In the genomic region with DNA sequence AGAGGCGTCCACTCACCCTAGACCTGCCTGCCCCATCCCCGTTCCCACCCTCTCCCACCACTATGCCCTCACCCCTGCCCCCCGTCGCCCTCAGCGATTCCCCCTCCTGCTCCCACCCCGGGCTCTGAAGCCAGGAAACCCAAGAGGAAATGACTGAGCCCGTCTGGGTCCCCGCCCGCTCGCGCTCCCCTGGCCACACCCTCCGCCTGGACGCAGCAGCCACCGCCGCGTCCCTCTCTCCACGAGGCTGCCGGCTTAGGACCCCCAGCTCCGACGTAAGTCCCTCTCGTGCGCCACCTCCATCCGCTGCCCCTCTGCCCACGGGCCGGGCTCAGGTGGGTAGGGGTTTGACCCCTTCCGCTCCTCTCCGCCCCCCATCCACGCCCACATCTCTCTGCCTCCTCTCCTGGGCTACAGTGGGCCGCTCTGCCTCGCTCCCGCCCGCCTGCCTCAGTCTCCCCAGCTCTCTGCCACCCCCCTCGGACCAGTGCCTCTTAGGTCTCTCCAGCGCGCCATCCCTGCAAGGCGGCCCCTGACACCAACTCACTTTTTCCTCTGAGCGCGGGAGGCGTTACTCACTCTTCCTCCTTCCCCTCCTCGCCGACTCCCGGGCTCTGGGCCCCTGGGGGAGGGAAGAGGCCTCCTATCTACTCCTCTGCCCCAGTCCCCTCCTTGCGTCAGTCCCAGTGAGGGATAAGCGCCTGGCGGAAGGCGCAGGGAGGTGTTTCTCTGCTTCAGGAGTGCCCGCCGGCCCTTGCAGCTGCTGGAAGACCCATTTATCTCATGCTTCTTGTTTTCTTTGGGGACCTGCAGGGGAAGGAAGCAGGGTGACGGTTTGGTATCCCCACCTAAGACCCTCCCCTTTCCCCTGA, we compare ENCODE assay signal across 9 cellular contexts. TPM values are rescaled to one million over a fixed set of nuclear protein-coding genes. Genes with fewer than 3 reads are reported as not detected.
DNase-seq lines count a peak whose midpoint lies in the region; ATAC-seq, FAIRE-seq and TF ChIP-seq lines count a peak whose summit lies in the region.
"Had no signal": no experiment of that assay in that cellular context is flagged by ENCODE, and none has a peak within 500 bp of the region (broad histone marks: within the 10 kb centered on the region; RNA-seq: fewer than 3 reads in every experiment).

A gene with protein sequence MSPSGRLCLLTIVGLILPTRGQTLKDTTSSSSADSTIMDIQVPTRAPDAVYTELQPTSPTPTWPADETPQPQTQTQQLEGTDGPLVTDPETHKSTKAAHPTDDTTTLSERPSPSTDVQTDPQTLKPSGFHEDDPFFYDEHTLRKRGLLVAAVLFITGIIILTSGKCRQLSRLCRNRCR (plus strand): TSS at position 201 of the 872 bp plus-strand sequence. CDS start 816 bp downstream, outside the sequence.

- FAIRE-seq in urothelium cell line (lab: Jason Lieb, UNC) = no peak
- FAIRE-seq: TTC549 had no signal

- peak; percentile 48 to 81 (median 74) for DNase-seq in CD8-positive, alpha-beta T cell
- DNase-seq in SKM-1 (lab: John Stamatoyannopoulos, UW; ENCODE audit: unreplicated experiment) = peak; percentile 65
- DNase-seq in activated naive CD4-positive, alpha-beta T cell treated with anti-CD3 and anti-CD28 coated beads for 36 hours = peak; percentile 93
- peak in 1 of 2 donors; percentile 88 for DNase-seq in cardiac muscle cell (ENCODE audit: low read depth in 1 of 2, low spot score in 1 of 2)
- DNase-seq in urothelium cell line (ENCODE audit: low spot score) = peak; percentile 84

- no peaks in the 10 kb centered on the region for H3K9me3 Mint-ChIP-seq in CD8-positive, alpha-beta T cell
- no peaks in the 10 kb centered on the region for H3K9me3 Mint-ChIP-seq in activated naive CD4-positive, alpha-beta T cell treated with anti-CD3 and anti-CD28 coated beads for 36 hours

- H3K27ac Mint-ChIP-seq in CD8-positive, alpha-beta T cell = peak within 1 kb of the TSS; percentile 98
- H3K27ac Mint-ChIP-seq in activated naive CD4-positive, alpha-beta T cell treated with anti-CD3 and anti-CD28 coated beads for 36 hours = peak within 1 kb of the TSS; percentile 99

- peak within 1 kb of the TSS; percentile 100 for H3K4me3 Mint-ChIP-seq in CD8-positive, alpha-beta T cell
- peak within 1 kb of the TSS; percentile 98 for H3K4me3 Mint-ChIP-seq in activated naive CD4-positive, alpha-beta T cell treated with anti-CD3 and anti-CD28 coated beads for 36 hours

- intact Hi-C loops in CD8-positive, alpha-beta T cell (cut with DNase I, micrococcal nuclease) = loop anchor here (1.0 kb wide), 2 partner anchors 13 to 56 kb away; no protein-coding TSS in a partner anchor
- intact Hi-C loops in activated naive CD4-positive, alpha-beta T cell treated with anti-CD3 and anti-CD28 coated beads for 36 hours (cut with micrococcal nuclease) = loop anchor here (1.0 to 2.0 kb wide), 3 partner anchors 13 to 60 kb away; no protein-coding TSS in a partner anchor

- H3K27me3 Mint-ChIP-seq in CD8-positive, alpha-beta T cell (ENCODE audit: low read depth) = no peaks in the 10 kb centered on the region
- H3K27me3 Mint-ChIP-seq in activated naive CD4-positive, alpha-beta T cell treated with anti-CD3 and anti-CD28 coated beads for 36 hours (ENCODE audit: low read depth) = no peaks in the 10 kb centered on the region

- peaks cover 29% of the 10 kb centered on the region for H3K36me3 ChIP-seq in CD8-positive, alpha-beta T cell (ENCODE audit: insufficient read depth, low read length)
- H3K36me3 ChIP-seq in cardiac muscle cell = no peaks in the 10 kb centered on the region
- peaks cover 2% of the 10 kb centered on the region for H3K36me3 ChIP-seq in rectal smooth muscle tissue (ENCODE audit: control insufficient read depth, insufficient read depth, low read length)

- peak within 1 kb of the TSS; percentile 41 for H3K9ac ChIP-seq in rectal smooth muscle tissue (ENCODE audit: low read length)

- TF ChIP-seq CTCF in CD8-positive, alpha-beta T cell (IDR thresholded peaks at IDR 0.05) = no peak
- TF ChIP-seq CTCF in cardiac muscle cell (IDR thresholded peaks at IDR 0.05; ENCODE audit: low read depth, low read length) = peak; percentile 15

- peaks cover 53% of the 10 kb centered on the region for H3K4me1 Mint-ChIP-seq in CD8-positive, alpha-beta T cell (ENCODE audit: low read depth)
- H3K4me1 Mint-ChIP-seq in activated naive CD4-positive, alpha-beta T cell treated with anti-CD3 and anti-CD28 coated beads for 36 hours (ENCODE audit: low read depth) = peaks cover 47% of the 10 kb centered on the region

- H3K36me3 Mint-ChIP-seq in CD8-positive, alpha-beta T cell = peaks cover 54% of the 10 kb centered on the region
- peaks cover 52% of the 10 kb centered on the region for H3K36me3 Mint-ChIP-seq in activated naive CD4-positive, alpha-beta T cell treated with anti-CD3 and anti-CD28 coated beads for 36 hours (ENCODE audit: low read depth)

- H3K4me3 ChIP-seq in CD8-positive, alpha-beta T cell (ENCODE audit: low read depth, low read length) = peak within 1 kb of the TSS; percentile 99
- H3K4me3 ChIP-seq in cardiac muscle cell (peak within 1 kb of the TSS; percentile 39), rectal smooth muscle tissue (ENCODE audit: low read length) (peak within 1 kb of the TSS; percentile 63)

- H3K27me3 ChIP-seq in CD8-positive, alpha-beta T cell (ENCODE audit: insufficient read depth, low read length) = no peaks in the 10 kb centered on the region
- H3K27me3 ChIP-seq in cardiac muscle cell (peaks cover 27% of the 10 kb centered on the region), rectal smooth muscle tissue (ENCODE audit: control insufficient read depth, insufficient read depth, low read length) (peaks cover 18% of the 10 kb centered on the region)

- ATAC-seq in CD8-positive, alpha-beta T cell = peak; percentile 75
- ATAC-seq in HG02763 (IDR thresholded peaks at IDR 0.05; ENCODE audit: unreplicated experiment) (peak; percentile 37), HG03442 (IDR thresholded peaks at IDR 0.05; ENCODE audit: unreplicated experiment) (no peak)

- H3K9me3 ChIP-seq in CD8-positive, alpha-beta T cell (ENCODE audit: low read length) = no peaks in the 10 kb centered on the region
- H3K9me3 ChIP-seq in cardiac muscle cell (ENCODE audit: low read depth) = no peaks in the 10 kb centered on the region

- peaks cover 37% of the 10 kb centered on the region for H3K4me1 ChIP-seq in CD8-positive, alpha-beta T cell (ENCODE audit: insufficient read depth, low read length)
- H3K4me1 ChIP-seq in cardiac muscle cell (ENCODE audit: low read depth) (peaks cover 6% of the 10 kb centered on the region), rectal smooth muscle tissue (ENCODE audit: control insufficient read depth, insufficient read depth, low read length) (no peaks in the 10 kb centered on the region)

- CTCF ChIA-PET in CD8-positive, alpha-beta T cell (lab: Charles Lee) = interaction anchor here (0.7 to 3.3 kb wide), 24 partner anchors 8 to 182 kb away, joined by 3 to 32 read pairs (median 5); partner anchors contain the start of gene FXYD7
- CTCF ChIA-PET in activated naive CD4-positive, alpha-beta T cell treated with anti-CD3 and anti-CD28 coated beads for 36 hours (lab: Charles Lee) = interaction anchor here (0.6 to 4.1 kb wide), 10 partner anchors 12 to 533 kb away, joined by 3 to 35 read pairs (median 4); partner anchors contain the start of gene FXYD7

- POLR2A ChIA-PET in CD8-positive, alpha-beta T cell (lab: Charles Lee) = interaction anchor here (0.9 to 3.4 kb wide), 8 partner anchors 13 to 113 kb away, joined by 3 to 12 read pairs (median 6); partner anchors contain the start of gene FXYD7

- peak within 1 kb of the TSS; percentile 93 for H3K27ac ChIP-seq in CD8-positive, alpha-beta T cell (ENCODE audit: low read depth, low read length)
- H3K27ac ChIP-seq in cardiac muscle cell (no peak within 1 kb of the TSS), rectal smooth muscle tissue (ENCODE audit: low read depth, low read length) (no peak within 1 kb of the TSS)

RNA-seq across cellular contexts. Expression of the gene that starts here (rescaled TPM):
- total RNA-seq in CD8-positive, alpha-beta T cell = 100 to 1,000 TPM; 426 to 440 TPM
- 100 to 1,000 TPM; 289 to 294 TPM for total RNA-seq in activated naive CD4-positive, alpha-beta T cell treated with anti-CD3 and anti-CD28 coated beads for 36 hours
- total RNA-seq in cardiac muscle cell = 12.2 and 14.5 TPM in 2 replicates
- 11.3 and 19.3 TPM in 2 replicates for polyA plus RNA-seq in cardiac muscle cell

Comparison
In these comparisons a context has a peak if more than half of its experiments do, and no peak if none do; other contexts are left out.
1. RNA of the gene that starts here (total RNA-seq): 426 to 440 TPM in CD8-positive, alpha-beta T cell and 289 to 294 TPM in activated naive CD4-positive, alpha-beta T cell treated with anti-CD3 and anti-CD28 coated beads for 36 hours; 12.2 to 14.5 TPM in cardiac muscle cell; every median in the first group is over 10 times any median in the second.
2. H3K4me3 ChIP-seq: peak in every context shown above with its lines; median percentile 99 in CD8-positive, alpha-beta T cell; 63 in rectal smooth muscle tissue; 39 in cardiac muscle cell.